16 cellular contexts compared by ENCODE assay signal in genomic region chr13:80259159-80259558, GRCh38.
DNase-seq lines count a peak whose midpoint lies in the region; ATAC-seq lines count a peak whose summit lies in the region.
"Had no signal": no experiment of that assay in that cellular context is flagged by ENCODE, and none has a peak within 500 bp of the region (broad histone marks: within the 10 kb centered on the region; RNA-seq: fewer than 3 reads in every experiment).

No MANE protein-coding gene starts in this region.

- ATAC-seq in GM19324 (IDR thresholded peaks at IDR 0.05; ENCODE audit: low FRiP score, unreplicated experiment) (peak; percentile 80), GM21786 (IDR thresholded peaks at IDR 0.05; ENCODE audit: unreplicated experiment) (peak; percentile 57), HG03378 (IDR thresholded peaks at IDR 0.05; ENCODE audit: unreplicated experiment) (peak; percentile 71)
- ATAC-seq: CD8-positive, alpha-beta T cell; K562; pancreas had no signal

- DNase-seq in cerebellar nuclear complex (lab: John Stamatoyannopoulos, UW) (no peak), NCI-H2029 treated with DMSO at 0.1 percent for 48 hours (lab: John Stamatoyannopoulos, UW) (no peak), DMS79 treated with DMSO at 0.1 percent for 48 hours (lab: John Stamatoyannopoulos, UW) (no peak)
- no peak for DNase-seq in activated CD4-positive, alpha-beta T cell treated with anti-CD3 and anti-CD28 coated beads for 4 hours
- DNase-seq: activated effector memory CD4-positive, alpha-beta T cell treated with anti-CD3 and anti-CD28 coated beads, Interleukin-2, amount 50 U/mL, for 16 hours; CD8-positive, alpha-beta T cell; effector CD8-positive, alpha-beta T cell; foreskin fibroblast; NCI-H1417 treated with DMSO at 0.1 percent for 48 hours; NCI-H524 treated with DMSO at 0.1 percent for 48 hours; pancreas; T-helper 2 cell had no signal
